ENCODE assay signal across 9 cellular contexts in genomic region chr12:98416845-98417244, GRCh38.
DNase-seq lines count a peak whose midpoint lies in the region; ATAC-seq, FAIRE-seq and TF ChIP-seq lines count a peak whose summit lies in the region.
"Had no signal": no experiment of that assay in that cellular context is flagged by ENCODE, and none has a peak within 500 bp of the region (broad histone marks: within the 10 kb centered on the region; RNA-seq: fewer than 3 reads in every experiment).

No MANE protein-coding gene starts in this region.

- no peaks in the 10 kb centered on the region for H4K20me1 ChIP-seq in PC-3 (ENCODE audit: low read length)

- no peaks in the 10 kb centered on the region for H3K27me3 ChIP-seq in PC-3 (ENCODE audit: low read length)

- H3K4me2 ChIP-seq in A549 (peak overlapping the region; percentile 35; the same call in 2 of the 3 replicates), PC-3 (ENCODE audit: low read length) (no peak overlapping the region)

- intact Hi-C loops in PC-3 (cut with micrococcal nuclease) = loop anchor here (1.0 to 5.0 kb wide), 3 partner anchors 115 to 580 kb away; no protein-coding TSS in a partner anchor
- intact Hi-C loops in activated T-helper 1 cell treated with anti-CD3 and anti-CD28 coated beads, Interleukin-12 subunit alpha, Interleukin-12 subunit beta, Interleukin-2, Interleukin-4 antibody, amounts not matched to agents 30 ng/mL and 10 ng/mL and 1 ng/mL, durations not matched to agents 14 hours and 24 hours and 36 hours (cut with micrococcal nuclease) = no loop called here

- ATAC-seq in A549 = peak; percentile 67 to 75; a peak in 4 of 6 replicates
- peak; percentile 38 for ATAC-seq in GM19351 (IDR thresholded peaks at IDR 0.05; ENCODE audit: unreplicated experiment)
- peak; percentile 43 for ATAC-seq in PC-3
- ATAC-seq in T-cell (replicated peaks in 1 of 4) = no peak
- no peak for ATAC-seq in GM18867 (IDR thresholded peaks at IDR 0.05; ENCODE audit: unreplicated experiment)

- no peaks in the 10 kb centered on the region for H3K9me3 Mint-ChIP-seq in activated T-helper 1 cell treated with anti-CD3 and anti-CD28 coated beads, Interleukin-12 subunit alpha, Interleukin-12 subunit beta, Interleukin-2, Interleukin-4 antibody, amounts not matched to agents 30 ng/mL and 10 ng/mL and 1 ng/mL, durations not matched to agents 14 hours and 24 hours and 36 hours
- no peaks in the 10 kb centered on the region for H3K9me3 Mint-ChIP-seq in T-cell

- H3K36me3 ChIP-seq in PC-3 (ENCODE audit: low read depth, low read length) = no peaks in the 10 kb centered on the region

- FAIRE-seq in A549 (lab: Jason Lieb, UNC) = no peak

- no peak for TF ChIP-seq POLR2A in A549 (IDR thresholded peaks at IDR 0.05; ENCODE audit: low read length)

- TF ChIP-seq RAD21 in A549 (conservative IDR thresholded peaks at IDR 0.05 in 1 of 2, IDR thresholded peaks at IDR 0.05 in 1 of 2) = peak; percentile 66 to 72

- H3K9me3 ChIP-seq in A549 = no peaks in the 10 kb centered on the region
- no peaks in the 10 kb centered on the region for H3K9me3 ChIP-seq in PC-3 (ENCODE audit: low read length)

- H3K4me3 Mint-ChIP-seq in activated T-helper 1 cell treated with anti-CD3 and anti-CD28 coated beads, Interleukin-12 subunit alpha, Interleukin-12 subunit beta, Interleukin-2, Interleukin-4 antibody, amounts not matched to agents 30 ng/mL and 10 ng/mL and 1 ng/mL, durations not matched to agents 14 hours and 24 hours and 36 hours = no peak overlapping the region
- H3K4me3 Mint-ChIP-seq in T-cell = no peak overlapping the region

- H2AFZ ChIP-seq in PC-3 (ENCODE audit: low read length) = no peak overlapping the region

- H3K27ac Mint-ChIP-seq in activated T-helper 1 cell treated with anti-CD3 and anti-CD28 coated beads, Interleukin-12 subunit alpha, Interleukin-12 subunit beta, Interleukin-2, Interleukin-4 antibody, amounts not matched to agents 30 ng/mL and 10 ng/mL and 1 ng/mL, durations not matched to agents 14 hours and 24 hours and 36 hours = no peak overlapping the region
- no peak overlapping the region for H3K27ac Mint-ChIP-seq in T-cell

- H3K27me3 Mint-ChIP-seq in activated T-helper 1 cell treated with anti-CD3 and anti-CD28 coated beads, Interleukin-12 subunit alpha, Interleukin-12 subunit beta, Interleukin-2, Interleukin-4 antibody, amounts not matched to agents 30 ng/mL and 10 ng/mL and 1 ng/mL, durations not matched to agents 14 hours and 24 hours and 36 hours (ENCODE audit: insufficient read depth) = peaks cover 14% of the 10 kb centered on the region
- H3K27me3 Mint-ChIP-seq in T-cell = peaks cover 5 to 9% of the 10 kb centered on the region in 2 donors

- peak; percentile 58 for TF ChIP-seq CTCF in A549 (IDR thresholded peaks at IDR 0.05)
- peak; percentile 52 for TF ChIP-seq CTCF in PC-3 (conservative IDR thresholded peaks at IDR 0.05; ENCODE audit: low read depth, low read length)
- peak; percentile 50 for TF ChIP-seq CTCF in fibroblast of pulmonary artery (IDR thresholded peaks at IDR 0.05; ENCODE audit: low read length, missing control alignments)

- no peaks in the 10 kb centered on the region for H3K9me2 ChIP-seq in PC-3 (replicated peaks; ENCODE audit: low read length)

- POLR2A ChIA-PET in A549 (lab: Yijun Ruan, JAX) = interaction anchor here (0.6 to 0.7 kb wide), 3 partner anchors 67 to 267 kb away, joined by 4 to 7 read pairs (median 5); partner anchors contain the start of gene TMPO
- POLR2A ChIA-PET in PC-3 (lab: Charles Lee; ENCODE audit: unreplicated experiment) = no interaction called here
- POLR2A ChIA-PET in T-cell (lab: Charles Lee) = no interaction called here

- BruUV-seq in PC-3 (replicated peaks; lab: Mats Ljungman, UMichigan) = no TSS peak

- H3K4me1 ChIP-seq in A549 (peaks cover 31% of the 10 kb centered on the region), PC-3 (ENCODE audit: insufficient read depth, low read length) (peaks cover 15% of the 10 kb centered on the region)

- H3K9ac ChIP-seq in PC-3 (ENCODE audit: low read length) = no peak overlapping the region

- 41% methylated on average over 4 of the region's 4 CpGs for WGBS in A549 (ENCODE audit: missing lambda C conversion rate)

- H3K4me1 Mint-ChIP-seq in activated T-helper 1 cell treated with anti-CD3 and anti-CD28 coated beads, Interleukin-12 subunit alpha, Interleukin-12 subunit beta, Interleukin-2, Interleukin-4 antibody, amounts not matched to agents 30 ng/mL and 10 ng/mL and 1 ng/mL, durations not matched to agents 14 hours and 24 hours and 36 hours (ENCODE audit: low read depth) = no peaks in the 10 kb centered on the region
- H3K4me1 Mint-ChIP-seq in T-cell = no peaks in the 10 kb centered on the region

- no peaks in the 10 kb centered on the region for H3K36me3 Mint-ChIP-seq in activated T-helper 1 cell treated with anti-CD3 and anti-CD28 coated beads, Interleukin-12 subunit alpha, Interleukin-12 subunit beta, Interleukin-2, Interleukin-4 antibody, amounts not matched to agents 30 ng/mL and 10 ng/mL and 1 ng/mL, durations not matched to agents 14 hours and 24 hours and 36 hours (ENCODE audit: low read depth)
- H3K36me3 Mint-ChIP-seq in T-cell = no peaks in the 10 kb centered on the region

- H3K79me2 ChIP-seq in PC-3 (ENCODE audit: low read length) = no peaks in the 10 kb centered on the region

- no peak for TF ChIP-seq EP300 in A549 (IDR thresholded peaks at IDR 0.05)

- H3K4me3 ChIP-seq in A549 (no peak overlapping the region), PC-3 (ENCODE audit: low read length) (no peak overlapping the region), fibroblast of pulmonary artery (replicated peaks; ENCODE audit: low read depth, low read length) (no peak overlapping the region)

- peak; percentile 40 to 65 for DNase-seq in A549 (ENCODE audit: low read depth in 1 of 2, low spot score in 1 of 2)
- DNase-seq in PC-3 = peak; percentile 34
- DNase-seq in fibroblast of pulmonary artery (ENCODE audit: low read depth) = peak; percentile 84
- no peak for DNase-seq in activated T-helper 1 cell treated with anti-CD3 and anti-CD28 coated beads, Interleukin-12 subunit alpha, Interleukin-12 subunit beta, Interleukin-2, Interleukin-4 antibody, amounts not matched to agents 30 ng/mL and 10 ng/mL and 1 ng/mL, durations not matched to agents 14 hours and 24 hours and 36 hours (ENCODE audit: low spot score)
- no peak for DNase-seq in T-cell
- DNase-seq in middle frontal gyrus (ENCODE audit: extremely low spot score, low spot score) = no peak
- DNase-seq: NCI-H510A treated with DMSO at 0.1 percent for 48 hours had no signal

- H3K27ac ChIP-seq in A549 (peak overlapping the region; percentile 4 to 76; a peak in 3 of 6 replicates), PC-3 (ENCODE audit: low read length) (no peak overlapping the region)

- CTCF ChIA-PET in A549 (lab: Yijun Ruan, JAX) (interaction anchor here (0.6 to 5.0 kb wide), 36 partner anchors 9 to 1825 kb away, joined by 3 to 26 read pairs (median 5); partner anchors contain the start of gene TMPO), PC-3 (lab: Charles Lee) (interaction anchor here (0.6 to 1.0 kb wide), 4 partner anchors 96 to 226 kb away, joined by 3 to 7 read pairs (median 5); no protein-coding TSS in a partner anchor), T-cell (lab: Charles Lee) (interaction anchor here (0.6 kb wide), 2 partner anchors 177 to 220 kb away, joined by 4 to 8 read pairs; partner anchors contain the start of gene SLC25A3 (in 1 of the 2))

- H3F3A ChIP-seq in PC-3 (ENCODE audit: low read length, unreplicated experiment) = no peaks in the 10 kb centered on the region

TF ChIP-seq in A549, 52 proteins besides CTCF, POLR2A, EP300 and RAD21:
- TF ChIP-seq SMC3 (IDR thresholded peaks at IDR 0.05) = peak; percentile 46
- no peak for TF ChIP-seq KDM1A (IDR thresholded peaks at IDR 0.05; ENCODE audit: low read depth)

Comparison
In these comparisons a context has a peak if more than half of its experiments do, and no peak if none do; other contexts are left out.
1. ATAC-seq: peak in A549 (2 of 2), GM19351 (single experiment) and PC-3 (single experiment); none in T-cell (0 of 4) and GM18867 (single experiment).
2. DNase-seq: peak in A549 (2 of 2), PC-3 (single experiment) and fibroblast of pulmonary artery (single experiment); none in activated T-helper 1 cell treated with anti-CD3 and anti-CD28 coated beads, Interleukin-12 subunit alpha, Interleukin-12 subunit beta, Interleukin-2, Interleukin-4 antibody, amounts not matched to agents 30 ng/mL and 10 ng/mL and 1 ng/mL, durations not matched to agents 14 hours and 24 hours and 36 hours (single experiment), T-cell (0 of 34) and middle frontal gyrus (single experiment).
3. Peak in every context shown above with its lines, with median percentiles within 50 percentile points of each other: CTCF ChIP-seq.